In the genomic region with DNA sequence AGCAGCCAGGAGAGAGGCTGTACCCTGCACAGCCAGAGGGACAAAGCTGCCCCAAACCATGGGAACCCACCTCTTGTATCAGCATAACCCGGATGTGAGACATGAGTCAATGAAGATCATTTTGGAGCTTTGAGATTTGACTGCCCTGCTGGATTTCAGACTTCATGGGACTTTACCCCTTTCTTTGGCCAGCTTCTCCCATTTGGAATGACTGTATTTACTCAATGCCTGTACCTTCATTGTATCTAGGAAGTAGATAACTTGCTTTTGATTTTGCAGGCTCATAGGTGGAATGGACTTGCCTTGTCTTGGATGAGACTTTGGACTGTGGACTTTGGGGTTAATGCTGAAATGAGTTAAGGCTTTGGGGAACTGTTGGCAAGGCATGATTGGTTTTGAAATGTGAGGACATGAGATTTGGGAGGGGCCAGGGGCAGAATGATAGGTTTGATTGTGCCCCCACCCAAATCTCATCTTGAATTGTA, we compare ENCODE assay signal across 4 cellular contexts.
"Had no signal": no experiment of that assay in that cellular context is flagged by ENCODE, and none has a peak within 500 bp of the region (broad histone marks: within the 10 kb centered on the region; RNA-seq: fewer than 3 reads in every experiment).

No MANE protein-coding gene starts in this region.

- H2AFZ ChIP-seq: GM23338 had no signal

- ATAC-seq: GM23338 had no signal

- H3K4me3 ChIP-seq: GM23338 had no signal

- H3K4me2 ChIP-seq: GM23338 had no signal

- DNase-seq: H9, HCEC 1CT, KBM-7 had no signal
